In genomic region chr2:197211881-197212342, GRCh38 we compare ENCODE assay signal across 11 cellular contexts.
DNase-seq lines count a peak whose midpoint lies in the region; ATAC-seq, FAIRE-seq and TF ChIP-seq lines count a peak whose summit lies in the region.
"Had no signal": no experiment of that assay in that cellular context is flagged by ENCODE, and none has a peak within 500 bp of the region (broad histone marks: within the 10 kb centered on the region; RNA-seq: fewer than 3 reads in every experiment).

No MANE protein-coding gene starts in this region.

- no peak for FAIRE-seq in GM12891 (lab: Jason Lieb, UNC)
- FAIRE-seq: TTC549 had no signal

- peak overlapping the region; percentile 93 for H3K27ac Mint-ChIP-seq in T-helper 1 cell treated with Interleukin-12 subunit alpha and Interleukin-12 subunit beta and Interleukin-4 antibody, amounts not matched to agents 30 μg/mL and 1 μg/mL, for 36 hours
- H3K27ac Mint-ChIP-seq in central memory CD8-positive, alpha-beta T cell (ENCODE audit: low read depth), result peak overlapping the region; percentile 84
- H3K27ac Mint-ChIP-seq in stimulated activated effector memory CD8-positive, alpha-beta T cell treated with anti-CD3 and anti-CD28 coated beads, Interleukin-12 subunit alpha, Interleukin-12 subunit beta, amount 100 ng/mL, for 72 hours, result peak overlapping the region; percentile 95

- H3K36me3 Mint-ChIP-seq in T-helper 1 cell treated with Interleukin-12 subunit alpha and Interleukin-12 subunit beta and Interleukin-4 antibody, amounts not matched to agents 30 μg/mL and 1 μg/mL, for 36 hours (ENCODE audit: low read depth), result peaks cover 19% of the 10 kb centered on the region
- H3K36me3 Mint-ChIP-seq in central memory CD8-positive, alpha-beta T cell (ENCODE audit: insufficient read depth), result peaks cover 26% of the 10 kb centered on the region
- H3K36me3 Mint-ChIP-seq in stimulated activated effector memory CD8-positive, alpha-beta T cell treated with anti-CD3 and anti-CD28 coated beads, Interleukin-12 subunit alpha, Interleukin-12 subunit beta, amount 100 ng/mL, for 72 hours, result peaks cover 36% of the 10 kb centered on the region

- intact Hi-C loops in psoas muscle (cut with DNase I), result no loop called here

- H3K4me1 ChIP-seq in psoas muscle, result no peaks in the 10 kb centered on the region

- no peaks in the 10 kb centered on the region for H3K9me3 ChIP-seq in psoas muscle

- no peaks in the 10 kb centered on the region for H3K9me3 Mint-ChIP-seq in T-helper 1 cell treated with Interleukin-12 subunit alpha and Interleukin-12 subunit beta and Interleukin-4 antibody, amounts not matched to agents 30 μg/mL and 1 μg/mL, for 36 hours
- H3K9me3 Mint-ChIP-seq in central memory CD8-positive, alpha-beta T cell, result no peaks in the 10 kb centered on the region
- H3K9me3 Mint-ChIP-seq in stimulated activated effector memory CD8-positive, alpha-beta T cell treated with anti-CD3 and anti-CD28 coated beads, Interleukin-12 subunit alpha, Interleukin-12 subunit beta, amount 100 ng/mL, for 72 hours, result no peaks in the 10 kb centered on the region

- peak; percentile 22 for ATAC-seq in central memory CD8-positive, alpha-beta T cell (replicated peaks; ENCODE audit: extremely low read depth, poor library complexity, severe bottlenecking)
- ATAC-seq in stimulated activated effector memory CD8-positive, alpha-beta T cell treated with anti-CD3 and anti-CD28 coated beads, Interleukin-12 subunit alpha, Interleukin-12 subunit beta, amount 100 ng/mL, for 72 hours, result peak; percentile 73
- no peak for ATAC-seq in psoas muscle

- H3K27ac ChIP-seq in psoas muscle, result no peak overlapping the region

- peaks cover 88% of the 10 kb centered on the region for H3K4me1 Mint-ChIP-seq in T-helper 1 cell treated with Interleukin-12 subunit alpha and Interleukin-12 subunit beta and Interleukin-4 antibody, amounts not matched to agents 30 μg/mL and 1 μg/mL, for 36 hours (ENCODE audit: low read depth)
- H3K4me1 Mint-ChIP-seq in central memory CD8-positive, alpha-beta T cell, result peaks cover 91% of the 10 kb centered on the region
- H3K4me1 Mint-ChIP-seq in stimulated activated effector memory CD8-positive, alpha-beta T cell treated with anti-CD3 and anti-CD28 coated beads, Interleukin-12 subunit alpha, Interleukin-12 subunit beta, amount 100 ng/mL, for 72 hours, result peaks cover 84% of the 10 kb centered on the region

- no peak for TF ChIP-seq CTCF in psoas muscle (IDR thresholded peaks at IDR 0.05)

- WGBS in psoas muscle, 3 donors, result 66 to 79% (median 74%) methylated on average over 4 of the region's 4 CpGs

- H3K27me3 ChIP-seq in psoas muscle (ENCODE audit: insufficient read depth in 3 of 3, low read length in 2 of 3), result no peaks in the 10 kb centered on the region

- no peak for DNase-seq in GM12891 (ENCODE audit: insufficient read length, low spot score)
- no peak for DNase-seq in central memory CD8-positive, alpha-beta T cell (ENCODE audit: low spot score in 2 of 2)
- no peak for DNase-seq in stimulated activated effector memory CD8-positive, alpha-beta T cell treated with anti-CD3 and anti-CD28 coated beads, Interleukin-12 subunit alpha, Interleukin-12 subunit beta, amount 100 ng/mL, for 72 hours (ENCODE audit: low spot score in 2 of 2)
- no peak for DNase-seq in COLO668 (lab: John Stamatoyannopoulos, UW; ENCODE audit: unreplicated experiment)
- no peak for DNase-seq in hippocampal formation (lab: John Stamatoyannopoulos, UW)
- no peak for DNase-seq in NCI-H2107 treated with DMSO at 0.1 percent for 48 hours (lab: John Stamatoyannopoulos, UW; ENCODE audit: unreplicated experiment)
- no peak for DNase-seq in psoas muscle
- DNase-seq: amniotic stem cell, NCI-H1694 treated with DMSO at 0.1 percent for 48 hours had no signal

- H3K4me3 ChIP-seq in psoas muscle, result no peak overlapping the region

- no peak for TF ChIP-seq POLR2A in GM12891 (IDR thresholded peaks at IDR 0.05; ENCODE audit: low read depth, low read length)

- no peaks in the 10 kb centered on the region for H3K27me3 Mint-ChIP-seq in T-helper 1 cell treated with Interleukin-12 subunit alpha and Interleukin-12 subunit beta and Interleukin-4 antibody, amounts not matched to agents 30 μg/mL and 1 μg/mL, for 36 hours (ENCODE audit: low read depth)
- no peaks in the 10 kb centered on the region for H3K27me3 Mint-ChIP-seq in central memory CD8-positive, alpha-beta T cell

- H3K36me3 ChIP-seq in psoas muscle (ENCODE audit: insufficient read depth in 1 of 2, low read depth in 1 of 2), result no peaks in the 10 kb centered on the region

- H3K4me3 Mint-ChIP-seq in T-helper 1 cell treated with Interleukin-12 subunit alpha and Interleukin-12 subunit beta and Interleukin-4 antibody, amounts not matched to agents 30 μg/mL and 1 μg/mL, for 36 hours, result peak overlapping the region; percentile 58
- H3K4me3 Mint-ChIP-seq in central memory CD8-positive, alpha-beta T cell, result peak overlapping the region; percentile 57
- H3K4me3 Mint-ChIP-seq in stimulated activated effector memory CD8-positive, alpha-beta T cell treated with anti-CD3 and anti-CD28 coated beads, Interleukin-12 subunit alpha, Interleukin-12 subunit beta, amount 100 ng/mL, for 72 hours, result peak overlapping the region; percentile 62

TF ChIP-seq in GM12891, 5 proteins besides CTCF, POLR2A, EP300 and RAD21:
- TF ChIP-seq SPI1 (IDR thresholded peaks at IDR 0.05; ENCODE audit: low read depth, low read length) (no peak), TAF1 (IDR thresholded peaks at IDR 0.05; ENCODE audit: low read depth, low read length) (0 out of 2 replicates have a peak, but pooled peaks have one; percentile 16)

Comparison
In these comparisons a context has a peak if more than half of its experiments do, and no peak if none do; other contexts are left out.
1. ATAC-seq: peak in central memory CD8-positive, alpha-beta T cell (single experiment) and stimulated activated effector memory CD8-positive, alpha-beta T cell treated with anti-CD3 and anti-CD28 coated beads, Interleukin-12 subunit alpha, Interleukin-12 subunit beta, amount 100 ng/mL, for 72 hours (single experiment); none in psoas muscle (0 of 4).
2. Peak in every context shown above with its lines, with median percentiles within 50 percentile points of each other: H3K27ac Mint-ChIP-seq and H3K4me3 Mint-ChIP-seq.